Comparison of ENCODE assay signal across 10 cellular contexts in genomic region chr12:65106948-65107347, GRCh38.
A peak's percentile ranks its signal among the peaks of the same experiment; 100 is the strongest.
DNase-seq lines count a peak whose midpoint lies in the region; ATAC-seq and TF ChIP-seq lines count a peak whose summit lies in the region.
"Had no signal": no experiment of that assay in that cellular context is flagged by ENCODE, and none has a peak within 500 bp of the region (broad histone marks: within the 10 kb centered on the region; RNA-seq: fewer than 3 reads in every experiment).

No MANE protein-coding gene starts in this region.

- peak; percentile 5 for DNase-seq in AG10803 (ENCODE audit: low read depth)
- no peak for DNase-seq in GM12864 (ENCODE audit: low read depth)
- DNase-seq in iris pigment epithelial cell (ENCODE audit: low read depth): peak; percentile 12
- no peak for DNase-seq in stimulated activated CD8-positive, alpha-beta memory T cell treated with anti-CD3 and anti-CD28 coated beads, Interleukin-4, amount 100 ng/mL, for 48 hours
- no peak for DNase-seq in nucleus accumbens (lab: John Stamatoyannopoulos, UW)
- DNase-seq: SHP77 treated with DMSO at 0.1 percent for 48 hours had no signal

- ATAC-seq in HG03432 (IDR thresholded peaks at IDR 0.05; ENCODE audit: unreplicated experiment) (no peak), GM21367 (IDR thresholded peaks at IDR 0.05; ENCODE audit: unreplicated experiment) (no peak)
- ATAC-seq: K562 had no signal

- H3K27ac ChIP-seq in VCaP: no peak overlapping the region

- no peak overlapping the region for H3K4me3 ChIP-seq in AG10803 (ENCODE audit: low read length)
- H3K4me3 ChIP-seq in GM12864 (ENCODE audit: low read depth, low read length): no peak overlapping the region
- H3K4me3 ChIP-seq: K562 had no signal

- TF ChIP-seq CTCF in AG10803 (conservative IDR thresholded peaks at IDR 0.05; ENCODE audit: low read length): peak; percentile 46; the same call in 1 of the 2 replicates
- peak; percentile 19 for TF ChIP-seq CTCF in GM12864 (IDR thresholded peaks at IDR 0.05; ENCODE audit: low read depth, low read length, missing control alignments)
- peak; percentile 75 for TF ChIP-seq CTCF in VCaP (conservative IDR thresholded peaks at IDR 0.05)

Comparison
In these comparisons a context has a peak if more than half of its experiments do, and no peak if none do; other contexts are left out.
1. DNase-seq: peak in AG10803 (single experiment) and iris pigment epithelial cell (single experiment); none in GM12864 (single experiment), stimulated activated CD8-positive, alpha-beta memory T cell treated with anti-CD3 and anti-CD28 coated beads, Interleukin-4, amount 100 ng/mL, for 48 hours (single experiment) and nucleus accumbens (0 of 56).
2. CTCF ChIP-seq: peak in every context shown above with its lines; median percentile 75 in VCaP; 46 in AG10803; 19 in GM12864.